15 cellular contexts compared by ENCODE assay signal in genomic region chr14:52948039-52948438, GRCh38. TPM values are rescaled to one million over a fixed set of nuclear protein-coding genes. Genes with fewer than 3 reads are reported as not detected.
DNase-seq lines count a peak whose midpoint lies in the region; ATAC-seq and TF ChIP-seq lines count a peak whose summit lies in the region.
"Had no signal": no experiment of that assay in that cellular context is flagged by ENCODE, and none has a peak within 500 bp of the region (broad histone marks: within the 10 kb centered on the region; RNA-seq: fewer than 3 reads in every experiment).

No MANE protein-coding gene starts in this region.

- H3K9ac ChIP-seq in NT2/D1 (ENCODE audit: insufficient read length, low read depth) = peak overlapping the region; percentile 18

- H3K36me3 ChIP-seq in NT2/D1 (ENCODE audit: insufficient read depth, insufficient read length, low read length) (peaks cover 21% of the 10 kb centered on the region), ovary (no peaks in the 10 kb centered on the region)

- ATAC-seq in HG03354 (IDR thresholded peaks at IDR 0.05; ENCODE audit: poor library complexity, severe bottlenecking, unreplicated experiment) = no peak
- ATAC-seq: natural killer cell treated with Interleukin-12 subunit alpha and Interleukin-12 subunit beta and Interleukin-15 and Interleukin-18, amount 100 ng/mL, for 72 hours; Panc1 had no signal

- no peaks in the 10 kb centered on the region for H3K4me1 ChIP-seq in NT2/D1 (ENCODE audit: insufficient read depth, insufficient read length)
- peaks cover 11% of the 10 kb centered on the region for H3K4me1 ChIP-seq in ovary (ENCODE audit: insufficient read depth)

- no peak for TF ChIP-seq EP300 in ovary (IDR thresholded peaks at IDR 0.05)

- H3K4me3 ChIP-seq in AG09309 (ENCODE audit: control insufficient read depth, low read depth, low read length) (peak overlapping the region; percentile 86), NT2/D1 (ENCODE audit: insufficient read length, low read depth) (no peak overlapping the region), fibroblast of villous mesenchyme (ENCODE audit: low read depth, low read length) (peak overlapping the region; percentile 73), ovary (peak overlapping the region; percentile 3)

- H3K9me3 ChIP-seq in NT2/D1 (ENCODE audit: insufficient read depth, low read length) = no peaks in the 10 kb centered on the region
- H3K9me3 ChIP-seq in ovary = no peaks in the 10 kb centered on the region

- H3K27ac ChIP-seq in ovary = no peak overlapping the region

- DNase-seq in AG09309 (ENCODE audit: low read depth) (no peak), NT2/D1 (ENCODE audit: low read depth, low spot score) (no peak), fibroblast of villous mesenchyme (ENCODE audit: low read depth) (no peak), ovary (no peak), retina (no peak), H4 (ENCODE audit: low spot score) (no peak), germinal center (ENCODE audit: low spot score) (no peak)
- DNase-seq: CD8-positive, alpha-beta memory T cell; NCI-H2107; stimulated activated CD4-positive, alpha-beta T cell treated with anti-CD3 and anti-CD28 coated beads, Interleukin-4, amount 100 ng/mL, for 4 hours; substantia nigra; T-helper 9 cell had no signal

- no peak for TF ChIP-seq CTCF in AG09309 (IDR thresholded peaks at IDR 0.05; ENCODE audit: control insufficient read depth, insufficient read depth, low read depth, low read length, missing control alignments)
- TF ChIP-seq CTCF in fibroblast of villous mesenchyme (IDR thresholded peaks at IDR 0.05; ENCODE audit: insufficient read depth, low read depth, low read length) = no peak
- no peak for TF ChIP-seq CTCF in ovary (IDR thresholded peaks at IDR 0.05)

- intact Hi-C loops in ovary (cut with DNase I) = no loop called here

- 22 to 31% (median 28%) methylated on average over 3 of the region's 3 CpGs for WGBS in ovary, 3 donors

- TF ChIP-seq POLR2A in ovary (IDR thresholded peaks at IDR 0.05) = no peak

- H3K27me3 ChIP-seq in NT2/D1 (ENCODE audit: insufficient read depth, insufficient read length) (no peaks in the 10 kb centered on the region), ovary (no peaks in the 10 kb centered on the region)

RNA-seq across cellular contexts. Expression of gene FERMT2, which starts 2.8 kb away (rescaled TPM):
- 266 and 320 TPM in 2 replicates for total RNA-seq in fibroblast of villous mesenchyme
- total RNA-seq in ovary = 100 to 1,000 TPM in 3 of 7 donors, 10 to 100 TPM in 4; 85.0 to 138 (median 98.4) TPM
- 100 to 1,000 TPM in 1 of 2 donors, 10 to 100 TPM in 1; 64.3 to 118 TPM for polyA plus RNA-seq in ovary
- 47.1 and 53.5 TPM in 2 replicates for total RNA-seq in H4 (2014; rRNA removed; shearing (Covaris generic))
